In the genomic region with DNA sequence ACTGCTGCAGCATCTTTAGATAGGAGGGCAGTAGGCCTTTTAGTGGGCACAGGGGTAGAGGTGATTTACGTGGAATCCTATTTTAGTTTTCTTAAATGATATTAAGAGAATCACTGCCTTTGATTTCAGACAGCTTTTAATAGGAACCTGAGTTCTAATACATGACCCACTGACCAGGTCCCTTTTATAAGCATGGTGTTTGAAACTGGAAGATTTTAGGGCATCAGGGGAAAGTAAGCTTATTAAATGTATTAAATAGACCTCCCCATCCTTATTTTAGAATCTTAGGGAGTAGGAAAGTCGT, we compare ENCODE assay signal across 8 cellular contexts. TPM values are rescaled to one million over a fixed set of nuclear protein-coding genes. Genes with fewer than 3 reads are reported as not detected.
DNase-seq lines count a peak whose midpoint lies in the region; ATAC-seq and TF ChIP-seq lines count a peak whose summit lies in the region.

No MANE protein-coding gene starts in this region.

- peaks cover 9% of the 10 kb centered on the region for H3K4me1 ChIP-seq in rectal smooth muscle tissue (ENCODE audit: control insufficient read depth, insufficient read depth, low read length)

- H3K4me3 Mint-ChIP-seq in T-cell = peak overlapping the region; percentile 86 to 92 (median 90)

- H3K27ac ChIP-seq in rectal smooth muscle tissue (ENCODE audit: low read depth, low read length) = peak overlapping the region; percentile 94

- H3K9me3 Mint-ChIP-seq in T-cell = no peaks in the 10 kb centered on the region

- peaks cover 35 to 37% (median 37%) of the 10 kb centered on the region in 3 donors for H3K4me1 Mint-ChIP-seq in T-cell

- no peak for TF ChIP-seq CTCF in GM06990 (IDR thresholded peaks at IDR 0.05; ENCODE audit: insufficient read depth, low read length, poor library complexity, severe bottlenecking)
- TF ChIP-seq CTCF in fibroblast of pulmonary artery (IDR thresholded peaks at IDR 0.05; ENCODE audit: low read length, missing control alignments) = no peak

- peaks cover 12% of the 10 kb centered on the region for H3K36me3 Mint-ChIP-seq in T-cell

- no peaks in the 10 kb centered on the region for H3K27me3 ChIP-seq in GM06990 (replicated peaks; ENCODE audit: control insufficient read depth, insufficient read depth, low read length)
- no peaks in the 10 kb centered on the region for H3K27me3 ChIP-seq in rectal smooth muscle tissue (ENCODE audit: control insufficient read depth, insufficient read depth, low read length)

- CTCF ChIA-PET in T-cell (lab: Charles Lee) = interaction anchor here (0.8 to 3.1 kb wide), 14 partner anchors 10 to 68 kb away, joined by 3 to 48 read pairs (median 4); partner anchors contain the start of genes CASC3 (in 1 of the 2) and NR1D1 (in 1 of the 2)

- DNase-seq in GM06990 (ENCODE audit: extremely low read depth, insufficient read length) (no peak), T-cell (no peak), fibroblast of pulmonary artery (ENCODE audit: low read depth) (no peak), HK-2 (ENCODE audit: unreplicated experiment) (no peak)

- H3K27me3 Mint-ChIP-seq in T-cell = no peaks in the 10 kb centered on the region

- H3K4me3 ChIP-seq in GM06990 (replicated peaks; ENCODE audit: low read depth, low read length) = peak overlapping the region; percentile 90
- peak overlapping the region; percentile 98 for H3K4me3 ChIP-seq in fibroblast of pulmonary artery (replicated peaks; ENCODE audit: low read depth, low read length)
- H3K4me3 ChIP-seq in rectal smooth muscle tissue (ENCODE audit: low read length) = peak overlapping the region; percentile 92

- no peak for ATAC-seq in T-cell (replicated peaks in 1 of 4)
- no peak for ATAC-seq in GM19397 (IDR thresholded peaks at IDR 0.05; ENCODE audit: unreplicated experiment)
- ATAC-seq in HG02885 (IDR thresholded peaks at IDR 0.05; ENCODE audit: poor library complexity, unreplicated experiment) = no peak
- no peak for ATAC-seq in GM21528 (IDR thresholded peaks at IDR 0.05; ENCODE audit: low FRiP score, unreplicated experiment)

- H3K27ac Mint-ChIP-seq in T-cell = peak overlapping the region; percentile 92 to 97

- POLR2A ChIA-PET in T-cell (lab: Charles Lee) = interaction anchor here (0.6 to 2.1 kb wide), 13 partner anchors 9 to 217 kb away, joined by 3 to 15 read pairs (median 4); partner anchors contain the start of genes CASC3 (in 1 of the 2) and NR1D1 (in 1 of the 2)

- H3K9ac ChIP-seq in rectal smooth muscle tissue (ENCODE audit: low read length) = peak overlapping the region; percentile 50

- H3K36me3 ChIP-seq in GM06990 (ENCODE audit: control insufficient read depth, insufficient read depth, low read length) (peaks cover 7% of the 10 kb centered on the region), rectal smooth muscle tissue (ENCODE audit: control insufficient read depth, insufficient read depth, low read length) (peaks cover 11% of the 10 kb centered on the region)

RNA-seq across cellular contexts. Expression of gene MSL1, which starts 2.0 kb away (rescaled TPM):
- total RNA-seq in T-cell = 100 to 1,000 TPM; 106 to 136 (median 115) TPM

RNA-seq across cellular contexts. Expression of gene CASC3, which starts 16.6 kb away (rescaled TPM):
- total RNA-seq in T-cell = 100 to 1,000 TPM; 116 to 161 (median 126) TPM

RNA-seq across cellular contexts. Expression of gene NR1D1, which starts 23.4 kb away (rescaled TPM):
- total RNA-seq in T-cell = 10 to 100 TPM; 11.5 to 33.6 (median 21.9) TPM

RNA-seq across cellular contexts. Expression of gene RAPGEFL1, which starts 53.5 kb away (rescaled TPM):
- 1 to 10 TPM; 4.6 to 10.0 (median 6.2) TPM for total RNA-seq in T-cell
